Comparison of ENCODE assay signal across 24 cellular contexts in genomic region chr9:87524061-87524460, GRCh38.
"Had no signal": no experiment of that assay in that cellular context is flagged by ENCODE, and none has a peak within 500 bp of the region (broad histone marks: within the 10 kb centered on the region; RNA-seq: fewer than 3 reads in every experiment).

No MANE protein-coding gene starts in this region.

- ATAC-seq: gastroesophageal sphincter; heart left ventricle; left lobe of liver; mucosa of descending colon; natural killer cell treated with Interleukin-12 subunit alpha and Interleukin-12 subunit beta and Interleukin-15 and Interleukin-18, amount 100 ng/mL, for 72 hours; right cardiac atrium had no signal

- H3K27ac ChIP-seq: coronary artery, hepatocyte, prostate gland, stomach, testis, tibial artery, upper lobe of left lung had no signal

- H3K4me1 ChIP-seq: prostate gland had no signal

- H3K9me3 Mint-ChIP-seq: natural killer cell treated with Interleukin-12 subunit alpha and Interleukin-12 subunit beta and Interleukin-15 and Interleukin-18, amount 100 ng/mL, for 72 hours; neural crest cell had no signal

- H3K27ac Mint-ChIP-seq: memory B cell; naive B cell; natural killer cell treated with Interleukin-12 subunit alpha and Interleukin-12 subunit beta and Interleukin-15 and Interleukin-18, amount 100 ng/mL, for 72 hours had no signal

- H3K36me3 ChIP-seq: gastroesophageal sphincter, heart left ventricle, prostate gland, spleen, tibial artery, upper lobe of left lung had no signal

- H3K4me3 ChIP-seq: coronary artery, gastroesophageal sphincter, heart left ventricle, hepatocyte, lung, mucosa of descending colon, prostate gland, skin epidermis, spleen, stomach, testis, tibial artery, upper lobe of left lung had no signal

- H3K27me3 ChIP-seq: gastroesophageal sphincter, heart left ventricle, hepatocyte, stomach, testis, tibial artery, upper lobe of left lung had no signal

- H3K4me3 Mint-ChIP-seq: memory B cell; mesothelial cell of epicardium; naive B cell; natural killer cell treated with Interleukin-12 subunit alpha and Interleukin-12 subunit beta and Interleukin-15 and Interleukin-18, amount 100 ng/mL, for 72 hours; neural crest cell had no signal

- H3K36me3 Mint-ChIP-seq: memory B cell; naive B cell; natural killer cell treated with Interleukin-12 subunit alpha and Interleukin-12 subunit beta and Interleukin-15 and Interleukin-18, amount 100 ng/mL, for 72 hours had no signal

- H3K4me1 Mint-ChIP-seq: memory B cell, naive B cell had no signal

- H3K4me2 ChIP-seq: hepatocyte had no signal

- DNase-seq: foreskin fibroblast; heart left ventricle; kidney; mucosa of descending colon; naive B cell; right cardiac atrium; spleen; stimulated activated naive CD4-positive, alpha-beta T cell; stomach; substantia nigra; testis; tibial artery; upper lobe of left lung had no signal

- H2AFZ ChIP-seq: hepatocyte had no signal

- H3K9me3 ChIP-seq: gastroesophageal sphincter, heart left ventricle, mucosa of descending colon, prostate gland, spleen, stomach, testis, tibial artery, upper lobe of left lung had no signal
